ENCODE assay signal across 1 cellular context in the genomic region with DNA sequence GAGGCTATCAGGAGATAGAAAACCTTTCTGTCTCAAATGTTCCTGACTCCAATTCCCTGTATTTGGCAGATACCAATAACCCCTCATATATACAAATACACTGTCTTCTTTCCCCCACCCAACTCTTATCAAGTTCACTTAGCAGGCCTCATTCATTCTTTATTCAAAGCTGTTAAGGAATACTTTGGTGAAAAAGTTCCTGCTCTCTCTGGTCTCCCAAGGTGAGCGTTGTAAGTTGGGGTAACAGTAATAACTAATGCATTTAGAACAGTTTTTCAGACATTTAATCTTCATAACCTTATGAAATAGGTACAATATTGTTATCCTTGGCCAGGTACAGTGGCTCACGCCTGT.
TF ChIP-seq lines count a peak whose summit lies in the region.

No MANE protein-coding gene starts in this region.

TF ChIP-seq in endothelial cell of umbilical vein, 7 proteins besides CTCF, POLR2A, EP300 and RAD21:
- no peak for TF ChIP-seq MYC (IDR thresholded peaks at IDR 0.05; ENCODE audit: low read depth, low read length)
- no peak for TF ChIP-seq POLR2AphosphoS5 (IDR thresholded peaks at IDR 0.05; ENCODE audit: insufficient read depth, low read depth, low read length)
- no peak for TF ChIP-seq GATA2 (IDR thresholded peaks at IDR 0.05; ENCODE audit: insufficient read depth, insufficient read length, low read depth, low read length)
- TF ChIP-seq FOS (IDR thresholded peaks at IDR 0.05; ENCODE audit: borderline replicate concordance, insufficient read depth, low read length): no peak
- TF ChIP-seq, protein P1, sequence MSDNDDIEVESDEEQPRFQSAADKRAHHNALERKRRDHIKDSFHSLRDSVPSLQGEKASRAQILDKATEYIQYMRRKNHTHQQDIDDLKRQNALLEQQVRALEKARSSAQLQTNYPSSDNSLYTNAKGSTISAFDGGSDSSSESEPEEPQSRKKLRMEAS (IDR thresholded peaks at IDR 0.05; ENCODE audit: insufficient read depth, insufficient read length): no peak
- no peak for TF ChIP-seq EZH2 (IDR thresholded peaks at IDR 0.05; ENCODE audit: borderline replicate concordance, low read depth, low read length, severe bottlenecking)
- TF ChIP-seq JUN (IDR thresholded peaks at IDR 0.05; ENCODE audit: borderline replicate concordance, insufficient read depth, insufficient read length, low read depth): no peak
